1 cellular context compared by ENCODE assay signal in genomic region chr1:150555971-150556865, GRCh38.
TF ChIP-seq lines count a peak whose summit lies in the region.

No MANE protein-coding gene starts in this region.

TF ChIP-seq in H1, 55 proteins besides CTCF, POLR2A, EP300 and RAD21:
- TF ChIP-seq POU5F1 (IDR thresholded peaks at IDR 0.05; ENCODE audit: low read depth, low read length) (no peak), ZNF274 (IDR thresholded peaks at IDR 0.05; ENCODE audit: borderline replicate concordance, extremely low read depth, low read length) (no peak), CREB1 (IDR thresholded peaks at IDR 0.05) (no peak), TAF1 (IDR thresholded peaks at IDR 0.05; ENCODE audit: low read depth, low read length) (0 out of 2 replicates have a peak, but pooled peaks have one; percentile 16), CBX8 (IDR thresholded peaks at IDR 0.05; ENCODE audit: borderline replicate concordance, low read depth, low read length) (no peak), SP4 (IDR thresholded peaks at IDR 0.05; ENCODE audit: low read length) (no peak)
